ENCODE assay signal across 18 cellular contexts in genomic region chr17:37557482-37557881, GRCh38. TPM values are rescaled to one million over a fixed set of nuclear protein-coding genes. Genes with fewer than 3 reads are reported as not detected.
A peak's percentile ranks its signal among the peaks of the same experiment; 100 is the strongest.
DNase-seq lines count a peak whose midpoint lies in the region; ATAC-seq and TF ChIP-seq lines count a peak whose summit lies in the region.
"Had no signal": no experiment of that assay in that cellular context is flagged by ENCODE, and none has a peak within 500 bp of the region (broad histone marks: within the 10 kb centered on the region; RNA-seq: fewer than 3 reads in every experiment).

No MANE protein-coding gene starts in this region.

- peaks cover 6% of the 10 kb centered on the region for H3K36me3 Mint-ChIP-seq in activated naive CD8-positive, alpha-beta T cell
- peaks cover 24% of the 10 kb centered on the region for H3K36me3 Mint-ChIP-seq in activated naive CD8-positive, alpha-beta T cell treated with anti-CD3 and anti-CD28 coated beads for 36 hours
- H3K36me3 Mint-ChIP-seq in natural killer cell = peaks cover 10% of the 10 kb centered on the region
- H3K36me3 Mint-ChIP-seq in natural killer cell treated with Interleukin-12 subunit alpha and Interleukin-12 subunit beta and Interleukin-15 and Interleukin-18, amount 100 ng/mL, for 72 hours = peaks cover 17% of the 10 kb centered on the region
- peaks cover 28% of the 10 kb centered on the region for H3K36me3 Mint-ChIP-seq in WTC11
- H3K36me3 Mint-ChIP-seq in stimulated activated effector memory CD8-positive, alpha-beta T cell treated with anti-CD3 and anti-CD28 coated beads, Interleukin-12 subunit alpha, Interleukin-12 subunit beta, amount 100 ng/mL, for 72 hours = peaks cover 96% of the 10 kb centered on the region

- H3K4me1 Mint-ChIP-seq in activated naive CD8-positive, alpha-beta T cell (ENCODE audit: low read depth) = peaks cover 27% of the 10 kb centered on the region
- H3K4me1 Mint-ChIP-seq in activated naive CD8-positive, alpha-beta T cell treated with anti-CD3 and anti-CD28 coated beads for 36 hours = peaks cover 21% of the 10 kb centered on the region
- H3K4me1 Mint-ChIP-seq in natural killer cell (peaks cover 14 to 17% of the 10 kb centered on the region in 2 donors), WTC11 (peaks cover 10% of the 10 kb centered on the region)
- H3K4me1 Mint-ChIP-seq in natural killer cell treated with Interleukin-12 subunit alpha and Interleukin-12 subunit beta and Interleukin-15 and Interleukin-18, amount 100 ng/mL, for 72 hours (ENCODE audit: low read depth in 2 of 2) = peaks cover 7 to 10% of the 10 kb centered on the region in 2 donors
- H3K4me1 Mint-ChIP-seq in stimulated activated effector memory CD8-positive, alpha-beta T cell treated with anti-CD3 and anti-CD28 coated beads, Interleukin-12 subunit alpha, Interleukin-12 subunit beta, amount 100 ng/mL, for 72 hours = peaks cover 11% of the 10 kb centered on the region

- TF ChIP-seq CTCF in natural killer cell (IDR thresholded peaks at IDR 0.05) = no peak
- TF ChIP-seq CTCF in WTC11 (IDR thresholded peaks at IDR 0.05) = no peak

- H3K27me3 Mint-ChIP-seq in activated naive CD8-positive, alpha-beta T cell = no peaks in the 10 kb centered on the region
- H3K27me3 Mint-ChIP-seq in activated naive CD8-positive, alpha-beta T cell treated with anti-CD3 and anti-CD28 coated beads for 36 hours = no peaks in the 10 kb centered on the region
- no peaks in the 10 kb centered on the region for H3K27me3 Mint-ChIP-seq in natural killer cell (ENCODE audit: low read depth in 2 of 2)
- H3K27me3 Mint-ChIP-seq in natural killer cell treated with Interleukin-12 subunit alpha and Interleukin-12 subunit beta and Interleukin-15 and Interleukin-18, amount 100 ng/mL, for 72 hours = no peaks in the 10 kb centered on the region
- H3K27me3 Mint-ChIP-seq in WTC11 (ENCODE audit: low read depth) = no peaks in the 10 kb centered on the region
- H3K27me3 Mint-ChIP-seq: B cell; CD4-positive, alpha-beta T cell had no signal

- ATAC-seq in natural killer cell = no peak
- ATAC-seq in natural killer cell treated with Interleukin-12 subunit alpha and Interleukin-12 subunit beta and Interleukin-15 and Interleukin-18, amount 100 ng/mL, for 72 hours = no peak
- ATAC-seq in WTC11 = no peak
- no peak for ATAC-seq in stimulated activated effector memory CD8-positive, alpha-beta T cell treated with anti-CD3 and anti-CD28 coated beads, Interleukin-12 subunit alpha, Interleukin-12 subunit beta, amount 100 ng/mL, for 72 hours
- ATAC-seq in GM18498 (IDR thresholded peaks at IDR 0.05; ENCODE audit: unreplicated experiment) = no peak
- ATAC-seq: CD8-positive, alpha-beta T cell had no signal

- intact Hi-C loops in natural killer cell (cut with micrococcal nuclease) = no loop called here

- no peaks in the 10 kb centered on the region for H3K9me3 Mint-ChIP-seq in activated naive CD8-positive, alpha-beta T cell (ENCODE audit: low read depth)
- H3K9me3 Mint-ChIP-seq in activated naive CD8-positive, alpha-beta T cell treated with anti-CD3 and anti-CD28 coated beads for 36 hours = no peaks in the 10 kb centered on the region
- no peaks in the 10 kb centered on the region for H3K9me3 Mint-ChIP-seq in natural killer cell
- H3K9me3 Mint-ChIP-seq in natural killer cell treated with Interleukin-12 subunit alpha and Interleukin-12 subunit beta and Interleukin-15 and Interleukin-18, amount 100 ng/mL, for 72 hours = no peaks in the 10 kb centered on the region
- no peaks in the 10 kb centered on the region for H3K9me3 Mint-ChIP-seq in WTC11
- H3K9me3 Mint-ChIP-seq in stimulated activated effector memory CD8-positive, alpha-beta T cell treated with anti-CD3 and anti-CD28 coated beads, Interleukin-12 subunit alpha, Interleukin-12 subunit beta, amount 100 ng/mL, for 72 hours = no peaks in the 10 kb centered on the region
- H3K9me3 Mint-ChIP-seq: CD4-positive, alpha-beta T cell; CD8-positive, alpha-beta T cell had no signal

- H3K4me3 Mint-ChIP-seq in activated naive CD8-positive, alpha-beta T cell = no peak overlapping the region
- H3K4me3 Mint-ChIP-seq in activated naive CD8-positive, alpha-beta T cell treated with anti-CD3 and anti-CD28 coated beads for 36 hours = no peak overlapping the region
- no peak overlapping the region for H3K4me3 Mint-ChIP-seq in natural killer cell
- H3K4me3 Mint-ChIP-seq in natural killer cell treated with Interleukin-12 subunit alpha and Interleukin-12 subunit beta and Interleukin-15 and Interleukin-18, amount 100 ng/mL, for 72 hours = no peak overlapping the region
- H3K4me3 Mint-ChIP-seq in WTC11 = no peak overlapping the region
- no peak overlapping the region for H3K4me3 Mint-ChIP-seq in stimulated activated effector memory CD8-positive, alpha-beta T cell treated with anti-CD3 and anti-CD28 coated beads, Interleukin-12 subunit alpha, Interleukin-12 subunit beta, amount 100 ng/mL, for 72 hours
- H3K4me3 Mint-ChIP-seq: B cell; CD4-positive, alpha-beta T cell; CD8-positive, alpha-beta T cell had no signal

- CTCF ChIA-PET in WTC11 (lab: Charles Lee) = interaction anchor here (1.4 to 2.4 kb wide), 2 partner anchors 13 to 29 kb away, joined by 7 read pairs; no protein-coding TSS in a partner anchor

- DNase-seq in activated naive CD8-positive, alpha-beta T cell treated with anti-CD3 and anti-CD28 coated beads for 36 hours = no peak
- DNase-seq in natural killer cell (no peak), WTC11 (ENCODE audit: low spot score) (no peak), AG08396 (ENCODE audit: low spot score) (no peak)
- no peak for DNase-seq in natural killer cell treated with Interleukin-12 subunit alpha and Interleukin-12 subunit beta and Interleukin-15 and Interleukin-18, amount 100 ng/mL, for 72 hours (ENCODE audit: low spot score)
- DNase-seq in stimulated activated effector memory CD8-positive, alpha-beta T cell treated with anti-CD3 and anti-CD28 coated beads, Interleukin-12 subunit alpha, Interleukin-12 subunit beta, amount 100 ng/mL, for 72 hours (ENCODE audit: low spot score in 2 of 2) = no peak
- DNase-seq: 8988T; ACHN; AML-193; Caco-2; Calu3; CD4-positive, alpha-beta T cell; CD8-positive, alpha-beta T cell; DMS79 treated with DMSO at 0.1 percent for 48 hours; GF-D8 had no signal

- POLR2A ChIA-PET in WTC11 (lab: Charles Lee) = no interaction called here

- peak overlapping the region; percentile 18 for H3K27ac Mint-ChIP-seq in activated naive CD8-positive, alpha-beta T cell
- H3K27ac Mint-ChIP-seq in activated naive CD8-positive, alpha-beta T cell treated with anti-CD3 and anti-CD28 coated beads for 36 hours = no peak overlapping the region
- peak overlapping the region; percentile 33 to 51 for H3K27ac Mint-ChIP-seq in natural killer cell
- H3K27ac Mint-ChIP-seq in natural killer cell treated with Interleukin-12 subunit alpha and Interleukin-12 subunit beta and Interleukin-15 and Interleukin-18, amount 100 ng/mL, for 72 hours = no peak overlapping the region
- no peak overlapping the region for H3K27ac Mint-ChIP-seq in WTC11
- peak overlapping the region; percentile 57 for H3K27ac Mint-ChIP-seq in stimulated activated effector memory CD8-positive, alpha-beta T cell treated with anti-CD3 and anti-CD28 coated beads, Interleukin-12 subunit alpha, Interleukin-12 subunit beta, amount 100 ng/mL, for 72 hours
- H3K27ac Mint-ChIP-seq: B cell had no signal

TF ChIP-seq in WTC11, 78 proteins besides CTCF, POLR2A, EP300 and RAD21:
- TF ChIP-seq ZNF532 (CRISPR knock-in tag; IDR thresholded peaks at IDR 0.05; ENCODE audit: borderline replicate concordance) (no peak), ZNF121 (CRISPR knock-in tag; IDR thresholded peaks at IDR 0.05) (peak; percentile 95), MXD4 (CRISPR knock-in tag; IDR thresholded peaks at IDR 0.05; ENCODE audit: borderline replicate concordance) (no peak), NR1H2 (CRISPR knock-in tag; IDR thresholded peaks at IDR 0.05) (no peak)
TF ChIP-seq in WTC11: peak in this region for 1.

RNA-seq across cellular contexts. Expression of gene SYNRG, which starts 51.7 kb away (rescaled TPM):
- 10 to 100 TPM; 40.4 to 40.5 TPM for total RNA-seq in activated naive CD8-positive, alpha-beta T cell treated with anti-CD3 and anti-CD28 coated beads for 36 hours
- total RNA-seq in natural killer cell = 100 to 1,000 TPM in 1 of 3 donors, 10 to 100 TPM in 2; 82.1 to 137 (median 88.2) TPM
- total RNA-seq in natural killer cell treated with Interleukin-12 subunit alpha and Interleukin-12 subunit beta and Interleukin-15 and Interleukin-18, amount 100 ng/mL, for 72 hours = 10 to 100 TPM; 68.7 to 77.4 TPM
- total RNA-seq in WTC11 (2021) = 28.6 to 31.3 TPM (median 30.0 TPM) in 3 replicates

Comparison
In these comparisons a context has a peak if more than half of its experiments do, and no peak if none do; other contexts are left out.
1. H3K27ac Mint-ChIP-seq: peak in activated naive CD8-positive, alpha-beta T cell (single experiment), natural killer cell (2 of 2) and stimulated activated effector memory CD8-positive, alpha-beta T cell treated with anti-CD3 and anti-CD28 coated beads, Interleukin-12 subunit alpha, Interleukin-12 subunit beta, amount 100 ng/mL, for 72 hours (single experiment); none in activated naive CD8-positive, alpha-beta T cell treated with anti-CD3 and anti-CD28 coated beads for 36 hours (single experiment), natural killer cell treated with Interleukin-12 subunit alpha and Interleukin-12 subunit beta and Interleukin-15 and Interleukin-18, amount 100 ng/mL, for 72 hours (0 of 2) and WTC11 (single experiment).